27 cellular contexts compared by ENCODE assay signal in genomic region chr19:28403698-28404099, GRCh38.
DNase-seq lines count a peak whose midpoint lies in the region; ATAC-seq, FAIRE-seq and TF ChIP-seq lines count a peak whose summit lies in the region.
"Had no signal": no experiment of that assay in that cellular context is flagged by ENCODE, and none has a peak within 500 bp of the region (broad histone marks: within the 10 kb centered on the region; RNA-seq: fewer than 3 reads in every experiment).

No MANE protein-coding gene starts in this region.

- no peak overlapping the region for H3K9ac ChIP-seq in HepG2 (ENCODE audit: insufficient read depth, low read depth, low read length)
- H3K9ac ChIP-seq: neural progenitor cell had no signal

- H3K79me2 ChIP-seq in HepG2 (ENCODE audit: insufficient read depth, low read length), result no peaks in the 10 kb centered on the region

- TF ChIP-seq CTCF in right lobe of liver (IDR thresholded peaks at IDR 0.05), result no peak
- TF ChIP-seq CTCF in HepG2 (CRISPR knock-in tag; IDR thresholded peaks at IDR 0.05), result no peak
- no peak for TF ChIP-seq CTCF in esophagus squamous epithelium (IDR thresholded peaks at IDR 0.05)
- no peak for TF ChIP-seq CTCF in ovary (IDR thresholded peaks at IDR 0.05)
- TF ChIP-seq CTCF in left lung (IDR thresholded peaks at IDR 0.05), result no peak

- BruUV-seq in HepG2 (replicated peaks; lab: Mats Ljungman, UMichigan), result no TSS peak

- TF ChIP-seq EP300 in HepG2 (IDR thresholded peaks at IDR 0.05; ENCODE audit: low read depth in 2 of 2, low read length in 2 of 2), result no peak
- no peak for TF ChIP-seq EP300 in HepG2 (CRISPR knock-in tag; IDR thresholded peaks at IDR 0.05; ENCODE audit: borderline replicate concordance)
- no peak for TF ChIP-seq EP300 in ovary (IDR thresholded peaks at IDR 0.05)

- H3K4me1 ChIP-seq in right lobe of liver (no peaks in the 10 kb centered on the region), HepG2 (ENCODE audit: insufficient read depth, low read length) (no peaks in the 10 kb centered on the region), esophagus squamous epithelium (no peaks in the 10 kb centered on the region), ovary (ENCODE audit: insufficient read depth) (no peaks in the 10 kb centered on the region), left lung (peaks cover 0 to 6% of the 10 kb centered on the region in 2 donors)
- H3K4me1 ChIP-seq: A549, lower lobe of right lung had no signal

- TF ChIP-seq POLR2A in right lobe of liver (IDR thresholded peaks at IDR 0.05), result no peak
- TF ChIP-seq POLR2A in HepG2 (IDR thresholded peaks at IDR 0.05; ENCODE audit: insufficient read depth in 1 of 2, low read depth in 2 of 2, low read length in 2 of 2), result no peak
- TF ChIP-seq POLR2A in esophagus squamous epithelium (IDR thresholded peaks at IDR 0.05), result no peak
- no peak for TF ChIP-seq POLR2A in ovary (IDR thresholded peaks at IDR 0.05)

- DNase-seq in right lobe of liver (no peak), HepG2 (ENCODE audit: low spot score) (no peak), RCC 7860 (ENCODE audit: low spot score) (peak; percentile 74), left kidney (ENCODE audit: low read depth, low spot score) (peak; percentile 70), esophagus squamous epithelium (lab: John Stamatoyannopoulos, UW) (no peak), ovary (no peak), superior temporal gyrus (ENCODE audit: extremely low spot score) (no peak), left lung (no peak)
- DNase-seq: activated CD4-positive, alpha-beta T cell treated with anti-CD3 and anti-CD28 coated beads, Interleukin-2, amount 50 U/mL, for 4 hours; activated T-cell treated with anti-CD3 and anti-CD28 coated beads, Interleukin-2, amount 50 U/mL, for 48 hours; AML-193; CD8-positive, alpha-beta T cell; kidney; lower lobe of right lung; NCI-H187 treated with DMSO at 0.1 percent for 48 hours; NCI-H2171; posterior cingulate gyrus; stimulated activated CD8-positive, alpha-beta memory T cell treated with anti-CD3 and anti-CD28 coated beads, Interleukin-4, amount 100 ng/mL, for 48 hours had no signal

- no peaks in the 10 kb centered on the region for H3K9me3 ChIP-seq in right lobe of liver
- peaks cover 97% of the 10 kb centered on the region for H3K9me3 ChIP-seq in HepG2 (ENCODE audit: low read length)
- peaks cover 0 to 9% (median 8%) of the 10 kb centered on the region in 3 donors for H3K9me3 ChIP-seq in esophagus squamous epithelium
- no peaks in the 10 kb centered on the region for H3K9me3 ChIP-seq in ovary
- peaks cover 0 to 2% of the 10 kb centered on the region in 2 donors for H3K9me3 ChIP-seq in left lung
- H3K9me3 ChIP-seq: lower lobe of right lung, thoracic aorta had no signal

- no peak overlapping the region for H3K4me2 ChIP-seq in HepG2 (ENCODE audit: low read depth, low read length)
- H3K4me2 ChIP-seq: A549, neural progenitor cell had no signal

- no peaks in the 10 kb centered on the region for H4K20me1 ChIP-seq in HepG2 (ENCODE audit: insufficient read depth, low read length)

- intact Hi-C loops in right lobe of liver (cut with DNase I) (no loop called here), HepG2 (cut with micrococcal nuclease; ENCODE audit: unreplicated experiment) (no loop called here), esophagus squamous epithelium (cut with DNase I) (no loop called here), ovary (cut with DNase I) (no loop called here), left lung (cut with DNase I) (no loop called here)

- in situ Hi-C loops in HepG2 (cut with HindIII; ENCODE audit: extremely low pct_ligation_motif_present, low pct_unique_long_range_greater_than_20kb), result no loop called here

- FAIRE-seq in HepG2 (lab: Jason Lieb, UNC), result no peak
- FAIRE-seq in RCC 7860 (lab: Jason Lieb, UNC), result peak; percentile 60
- FAIRE-seq: endometrium, frontal cortex, kidney, TTC549 had no signal

- no peaks in the 10 kb centered on the region for H3K27me3 ChIP-seq in right lobe of liver
- H3K27me3 ChIP-seq in HepG2 (ENCODE audit: control insufficient read depth in 1 of 2, insufficient read depth in 2 of 2, low read length in 2 of 2), result no peaks in the 10 kb centered on the region
- H3K27me3 ChIP-seq in esophagus squamous epithelium, result peaks cover 0 to 23% (median 0%) of the 10 kb centered on the region in 4 donors
- H3K27me3 ChIP-seq in ovary, result no peaks in the 10 kb centered on the region
- peaks cover 0 to 33% of the 10 kb centered on the region in 2 donors for H3K27me3 ChIP-seq in left lung
- H3K27me3 ChIP-seq: neural progenitor cell had no signal

- ATAC-seq in right lobe of liver, result peak; percentile 28 to 74 (median 58)
- no peak for ATAC-seq in HepG2
- no peak for ATAC-seq in left lung
- ATAC-seq: A549; activated CD4-positive, CD25-positive, alpha-beta regulatory T cell treated with anti-CD3 and anti-CD28 coated beads, Interleukin-2, amount 50 U/mL, for 24 hours; CD8-positive, alpha-beta T cell; lower lobe of right lung; sciatic nerve had no signal

- no peak overlapping the region for H3K4me3 ChIP-seq in right lobe of liver
- no peak overlapping the region for H3K4me3 ChIP-seq in HepG2 (replicated peaks in 1 of 3; ENCODE audit: insufficient read depth in 1 of 3, low read depth in 2 of 3, low read length in 3 of 3)
- no peak overlapping the region for H3K4me3 ChIP-seq in esophagus squamous epithelium
- no peak overlapping the region for H3K4me3 ChIP-seq in ovary
- no peak overlapping the region for H3K4me3 ChIP-seq in left lung
- H3K4me3 ChIP-seq: A549, lower lobe of right lung, neural progenitor cell, thoracic aorta had no signal

- no peak overlapping the region for H2AFZ ChIP-seq in HepG2 (ENCODE audit: low read length)
- H2AFZ ChIP-seq: neural progenitor cell had no signal

- 42% methylated on average over 7 of the region's 7 CpGs for WGBS in right lobe of liver (ENCODE audit: insufficient coverage, low coverage, low lambda C conversion rate, missing lambda C conversion rate)
- 56% methylated on average over 6 of the region's 7 CpGs for WGBS in HepG2 (ENCODE audit: low lambda C conversion rate)
- 55 to 63% methylated on average over 7 of the region's 7 CpGs for WGBS in esophagus squamous epithelium, 2 donors
- 66 to 73% (median 69%) methylated on average over 7 of the region's 7 CpGs for WGBS in ovary, 3 donors

- H3K36me3 ChIP-seq in right lobe of liver (no peaks in the 10 kb centered on the region), HepG2 (replicated peaks in 1 of 2; ENCODE audit: control insufficient read depth in 1 of 2, insufficient read depth in 2 of 2, low read length in 2 of 2) (no peaks in the 10 kb centered on the region), esophagus squamous epithelium (no peaks in the 10 kb centered on the region), ovary (no peaks in the 10 kb centered on the region), left lung (no peaks in the 10 kb centered on the region)
- H3K36me3 ChIP-seq: lower lobe of right lung, neural progenitor cell, thoracic aorta had no signal

- TF ChIP-seq RAD21 in HepG2 (CRISPR knock-in tag; IDR thresholded peaks at IDR 0.05), result no peak

- POLR2A ChIA-PET in HepG2 (lab: Yijun Ruan, JAX), result no interaction called here

- CTCF ChIA-PET in HepG2 (lab: Yijun Ruan, JAX; ENCODE audit: low intra/inter-chr PET ratio, low total read pairs), result no interaction called here

- H3K27ac ChIP-seq in right lobe of liver, result no peak overlapping the region
- no peak overlapping the region for H3K27ac ChIP-seq in HepG2 (ENCODE audit: extremely low read length, insufficient read depth, low read length)
- no peak overlapping the region for H3K27ac ChIP-seq in esophagus squamous epithelium
- H3K27ac ChIP-seq in ovary, result no peak overlapping the region
- H3K27ac ChIP-seq in left lung, result no peak overlapping the region
- H3K27ac ChIP-seq: A549, lower lobe of right lung, neural progenitor cell, RWPE1, thoracic aorta had no signal

TF ChIP-seq in HepG2, 621 proteins besides CTCF, POLR2A, EP300 and RAD21 (continues in another document):
- no peak for TF ChIP-seq SPEN (CRISPR knock-in tag; IDR thresholded peaks at IDR 0.05; ENCODE audit: low read depth)
- TF ChIP-seq ATRX (CRISPR knock-in tag; IDR thresholded peaks at IDR 0.05; ENCODE audit: borderline replicate concordance), result no peak
- no peak for TF ChIP-seq ZFP36L1 (CRISPR knock-in tag; IDR thresholded peaks at IDR 0.05)
- no peak for TF ChIP-seq ZNF101 (CRISPR knock-in tag; IDR thresholded peaks at IDR 0.05; ENCODE audit: borderline replicate concordance, low read depth)
- no peak for TF ChIP-seq ZNF710 (CRISPR knock-in tag; IDR thresholded peaks at IDR 0.05; ENCODE audit: borderline replicate concordance)
- no peak for TF ChIP-seq TOE1 (CRISPR knock-in tag; IDR thresholded peaks at IDR 0.05)
- no peak for TF ChIP-seq ZNF235 (CRISPR knock-in tag; IDR thresholded peaks at IDR 0.05; ENCODE audit: borderline replicate concordance)
- no peak for TF ChIP-seq KMT2A (CRISPR knock-in tag; IDR thresholded peaks at IDR 0.05)

Comparison
In these comparisons a context has a peak if more than half of its experiments do, and no peak if none do; other contexts are left out.
1. ATAC-seq: peak in right lobe of liver (4 of 4); none in HepG2 (single experiment) and left lung (single experiment).
2. DNase-seq: peak in RCC 7860 (single experiment) and left kidney (single experiment); none in right lobe of liver (0 of 3), HepG2 (single experiment), esophagus squamous epithelium (single experiment), ovary (0 of 5), superior temporal gyrus (single experiment) and left lung (0 of 2).